ENCODE assay signal across 24 cellular contexts in genomic region chr14:76405627-76406026, GRCh38. TPM values are rescaled to one million over a fixed set of nuclear protein-coding genes. Genes with fewer than 3 reads are reported as not detected.
"Had no signal": no experiment of that assay in that cellular context is flagged by ENCODE, and none has a peak within 500 bp of the region (broad histone marks: within the 10 kb centered on the region; RNA-seq: fewer than 3 reads in every experiment).

No MANE protein-coding gene starts in this region.

- H3K4me1 ChIP-seq: heart right ventricle, psoas muscle, right lobe of liver, testis had no signal

- H3K4me3 ChIP-seq: coronary artery, heart right ventricle, psoas muscle, right lobe of liver, testis had no signal

- H3K27ac ChIP-seq: coronary artery, heart right ventricle, neutrophil, psoas muscle, right lobe of liver, testis had no signal

- H3K9me3 ChIP-seq: heart right ventricle, neutrophil, psoas muscle, right lobe of liver, testis had no signal

- DNase-seq: effector CD4-positive, alpha-beta T cell; heart right ventricle; hypothalamus; kidney glomerular epithelial cell; mammary epithelial cell; naive thymus-derived CD4-positive, alpha-beta T cell; nephron progenitor cell; retina; stimulated activated CD4-positive, alpha-beta T cell treated with anti-CD3 and anti-CD28 coated beads, Interleukin-4, amount 100 ng/mL, for 1 hour; stimulated activated CD8-positive, alpha-beta memory T cell treated with anti-CD3 and anti-CD28 coated beads, Interleukin-4, amount 100 ng/mL, for 48 hours; testis; trophoblast cell had no signal

- H3K4me1 Mint-ChIP-seq: naive thymus-derived CD4-positive, alpha-beta T cell; stimulated activated effector memory CD8-positive, alpha-beta T cell treated with anti-CD3 and anti-CD28 coated beads, Interleukin-12 subunit alpha, Interleukin-12 subunit beta, amount 100 ng/mL, for 72 hours had no signal

- H3K36me3 Mint-ChIP-seq: naive thymus-derived CD4-positive, alpha-beta T cell; stimulated activated effector memory CD8-positive, alpha-beta T cell treated with anti-CD3 and anti-CD28 coated beads, Interleukin-12 subunit alpha, Interleukin-12 subunit beta, amount 100 ng/mL, for 72 hours had no signal

- H3K27me3 ChIP-seq: right lobe of liver, testis had no signal

- H3K27ac Mint-ChIP-seq: naive thymus-derived CD4-positive, alpha-beta T cell; nephron progenitor cell; stimulated activated effector memory CD8-positive, alpha-beta T cell treated with anti-CD3 and anti-CD28 coated beads, Interleukin-12 subunit alpha, Interleukin-12 subunit beta, amount 100 ng/mL, for 72 hours; stimulated activated naive CD8-positive, alpha-beta T cell treated with anti-CD3 and anti-CD28 coated beads, Interleukin-15, Interleukin-2, amounts not matched to agents 100 ng/mL and 50 ng/mL, for 24 hours had no signal

- H3K9me3 Mint-ChIP-seq: nephron progenitor cell; stimulated activated effector memory CD8-positive, alpha-beta T cell treated with anti-CD3 and anti-CD28 coated beads, Interleukin-12 subunit alpha, Interleukin-12 subunit beta, amount 100 ng/mL, for 72 hours; stimulated activated naive CD8-positive, alpha-beta T cell treated with anti-CD3 and anti-CD28 coated beads, Interleukin-15, Interleukin-2, amounts not matched to agents 100 ng/mL and 50 ng/mL, for 24 hours had no signal

- H3K4me3 Mint-ChIP-seq: naive thymus-derived CD4-positive, alpha-beta T cell; nephron progenitor cell; stimulated activated effector memory CD8-positive, alpha-beta T cell treated with anti-CD3 and anti-CD28 coated beads, Interleukin-12 subunit alpha, Interleukin-12 subunit beta, amount 100 ng/mL, for 72 hours; stimulated activated naive CD8-positive, alpha-beta T cell treated with anti-CD3 and anti-CD28 coated beads, Interleukin-15, Interleukin-2, amounts not matched to agents 100 ng/mL and 50 ng/mL, for 24 hours had no signal

- ATAC-seq: heart right ventricle; left lobe of liver; naive thymus-derived CD4-positive, alpha-beta T cell; right lobe of liver; stimulated activated effector memory CD8-positive, alpha-beta T cell treated with anti-CD3 and anti-CD28 coated beads, Interleukin-12 subunit alpha, Interleukin-12 subunit beta, amount 100 ng/mL, for 72 hours had no signal

- H3K36me3 ChIP-seq: heart right ventricle, neutrophil, right lobe of liver had no signal

- FAIRE-seq: frontal cortex, islet of Langerhans had no signal

RNA-seq across cellular contexts. Expression of gene ESRRB, which starts 29.7 kb away (rescaled TPM):
- total RNA-seq: dermis microvascular lymphatic vessel endothelial cell, fibroblast of lung, urinary bladder had no signal
- polyA plus RNA-seq: fibroblast of lung had no signal
